1 cellular context compared by ENCODE assay signal in genomic region chr1:63326473-63327380, GRCh38.
TF ChIP-seq lines count a peak whose summit lies in the region.

No MANE protein-coding gene starts in this region.

TF ChIP-seq in GM23338, 12 proteins besides CTCF, POLR2A, EP300 and RAD21 (continued from another document):
- TF ChIP-seq, protein P1, sequence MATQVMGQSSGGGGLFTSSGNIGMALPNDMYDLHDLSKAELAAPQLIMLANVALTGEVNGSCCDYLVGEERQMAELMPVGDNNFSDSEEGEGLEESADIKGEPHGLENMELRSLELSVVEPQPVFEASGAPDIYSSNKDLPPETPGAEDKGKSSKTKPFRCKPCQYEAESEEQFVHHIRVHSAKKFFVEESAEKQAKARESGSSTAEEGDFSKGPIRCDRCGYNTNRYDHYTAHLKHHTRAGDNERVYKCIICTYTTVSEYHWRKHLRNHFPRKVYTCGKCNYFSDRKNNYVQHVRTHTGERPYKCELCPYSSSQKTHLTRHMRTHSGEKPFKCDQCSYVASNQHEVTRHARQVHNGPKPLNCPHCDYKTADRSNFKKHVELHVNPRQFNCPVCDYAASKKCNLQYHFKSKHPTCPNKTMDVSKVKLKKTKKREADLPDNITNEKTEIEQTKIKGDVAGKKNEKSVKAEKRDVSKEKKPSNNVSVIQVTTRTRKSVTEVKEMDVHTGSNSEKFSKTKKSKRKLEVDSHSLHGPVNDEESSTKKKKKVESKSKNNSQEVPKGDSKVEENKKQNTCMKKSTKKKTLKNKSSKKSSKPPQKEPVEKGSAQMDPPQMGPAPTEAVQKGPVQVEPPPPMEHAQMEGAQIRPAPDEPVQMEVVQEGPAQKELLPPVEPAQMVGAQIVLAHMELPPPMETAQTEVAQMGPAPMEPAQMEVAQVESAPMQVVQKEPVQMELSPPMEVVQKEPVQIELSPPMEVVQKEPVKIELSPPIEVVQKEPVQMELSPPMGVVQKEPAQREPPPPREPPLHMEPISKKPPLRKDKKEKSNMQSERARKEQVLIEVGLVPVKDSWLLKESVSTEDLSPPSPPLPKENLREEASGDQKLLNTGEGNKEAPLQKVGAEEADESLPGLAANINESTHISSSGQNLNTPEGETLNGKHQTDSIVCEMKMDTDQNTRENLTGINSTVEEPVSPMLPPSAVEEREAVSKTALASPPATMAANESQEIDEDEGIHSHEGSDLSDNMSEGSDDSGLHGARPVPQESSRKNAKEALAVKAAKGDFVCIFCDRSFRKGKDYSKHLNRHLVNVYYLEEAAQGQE (IDR thresholded peaks at IDR 0.05; ENCODE audit: unreplicated experiment): no peak
- TF ChIP-seq, protein P2, sequence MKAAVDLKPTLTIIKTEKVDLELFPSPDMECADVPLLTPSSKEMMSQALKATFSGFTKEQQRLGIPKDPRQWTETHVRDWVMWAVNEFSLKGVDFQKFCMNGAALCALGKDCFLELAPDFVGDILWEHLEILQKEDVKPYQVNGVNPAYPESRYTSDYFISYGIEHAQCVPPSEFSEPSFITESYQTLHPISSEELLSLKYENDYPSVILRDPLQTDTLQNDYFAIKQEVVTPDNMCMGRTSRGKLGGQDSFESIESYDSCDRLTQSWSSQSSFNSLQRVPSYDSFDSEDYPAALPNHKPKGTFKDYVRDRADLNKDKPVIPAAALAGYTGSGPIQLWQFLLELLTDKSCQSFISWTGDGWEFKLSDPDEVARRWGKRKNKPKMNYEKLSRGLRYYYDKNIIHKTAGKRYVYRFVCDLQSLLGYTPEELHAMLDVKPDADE (IDR thresholded peaks at IDR 0.05): no peak
